20 cellular contexts compared by ENCODE assay signal in the genomic region with DNA sequence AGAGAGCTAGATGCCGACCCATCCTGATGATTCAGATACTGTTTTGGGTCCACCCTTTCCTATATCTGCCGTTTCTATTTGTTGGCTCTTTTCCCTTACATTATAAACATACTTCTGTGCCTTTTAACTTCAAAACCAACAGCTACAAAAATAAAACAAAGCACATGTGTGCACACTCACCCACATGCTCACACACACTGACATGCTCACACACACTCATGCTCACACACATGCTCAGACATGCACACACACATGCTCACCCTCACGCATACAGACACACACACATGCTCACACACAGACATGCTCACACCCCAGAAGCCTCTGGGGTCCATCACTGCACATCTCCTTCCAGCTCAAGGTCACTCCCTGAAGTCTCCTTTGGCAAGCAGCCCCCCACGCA.
A peak's percentile ranks its signal among the peaks of the same experiment; 100 is the strongest.
DNase-seq lines count a peak whose midpoint lies in the region; ATAC-seq, FAIRE-seq and TF ChIP-seq lines count a peak whose summit lies in the region.
"Had no signal": no experiment of that assay in that cellular context is flagged by ENCODE, and none has a peak within 500 bp of the region (broad histone marks: within the 10 kb centered on the region; RNA-seq: fewer than 3 reads in every experiment).

No MANE protein-coding gene starts in this region.

- H3K23me2 ChIP-seq in H1 (ENCODE audit: low read depth, low read length) = no peaks in the 10 kb centered on the region

- 97% methylated on average over 4 of the region's 4 CpGs; no CpG with 5 or more reads in 1 of the 2 experiments for WGBS in H1 (ENCODE audit: extremely low coverage in 1 of 2, insufficient coverage in 1 of 2, insufficient read length in 1 of 2, insufficient replicate concordance in 2 of 2, low coverage in 1 of 2, low lambda C conversion rate in 2 of 2, missing lambda C conversion rate in 1 of 2), 2 experiments

- H3K14ac ChIP-seq in H1 (ENCODE audit: insufficient read length) = no peak overlapping the region

- no peak overlapping the region for H3K56ac ChIP-seq in H1 (replicated peaks; ENCODE audit: insufficient read length, low read depth, low read length)

- intact Hi-C loops in lower lobe of right lung (cut with DNase I) = no loop called here

- H3K4me2 ChIP-seq in BLaER1 (peak overlapping the region; percentile 95), H1 (ENCODE audit: insufficient read depth in 1 of 2, low read depth in 2 of 2, low read length in 2 of 2) (no peak overlapping the region)
- H3K4me2 ChIP-seq: A549 had no signal

- no peak for TF ChIP-seq RAD21 in H1 (IDR thresholded peaks at IDR 0.05 in 1 of 2, conservative IDR thresholded peaks at IDR 0.05 in 1 of 2; ENCODE audit: low read depth in 2 of 2, low read length in 2 of 2)

- no peak overlapping the region; the same call in 1 of the 2 replicates for H2BK12ac ChIP-seq in H1 (ENCODE audit: low read depth, low read length)

- H3K4me1 ChIP-seq in BLaER1 (peaks cover 98% of the 10 kb centered on the region), H1 (replicated peaks in 1 of 4; ENCODE audit: control insufficient read depth in 3 of 4, insufficient read depth in 4 of 4, low read length in 3 of 4) (no peaks in the 10 kb centered on the region; a peak in 1 of 7 replicates), lower lobe of right lung (no peaks in the 10 kb centered on the region)
- H3K4me1 ChIP-seq: A549, Caco-2 had no signal

- H3K4me3 ChIP-seq in BLaER1 (peak overlapping the region; percentile 48; the same call in 1 of the 2 replicates), H1 (ENCODE audit: extremely low read depth in 1 of 4, insufficient read depth in 2 of 4, low read depth in 3 of 4, low read length in 4 of 4) (no peak overlapping the region), lower lobe of right lung (no peak overlapping the region)
- H3K4me3 ChIP-seq: A549 had no signal

- TF ChIP-seq EP300 in H1 (IDR thresholded peaks at IDR 0.05; ENCODE audit: borderline replicate concordance in 1 of 2, low read depth in 2 of 2, low read length in 2 of 2) = no peak

- no peak for FAIRE-seq in H1 (lab: Jason Lieb, UNC)
- FAIRE-seq: A549, D721Med, G401.6, GM12891, GM19239 had no signal

- no peak overlapping the region for H3K4ac ChIP-seq in H1 (replicated peaks; ENCODE audit: insufficient read length, low read depth, low read length)

- H2AK5ac ChIP-seq in H1 (ENCODE audit: low read depth, low read length) = peak overlapping the region; percentile 86; the same call in 1 of the 2 replicates

- TF ChIP-seq POLR2A in H1 (IDR thresholded peaks at IDR 0.05; ENCODE audit: control extremely low read depth in 1 of 2, low read depth in 2 of 2, low read length in 2 of 2) = no peak

- CTCF ChIA-PET in H1 (lab: Charles Lee; ENCODE audit: partially characterized antibody) = interaction anchor here (1.0 kb wide), 1 partner anchor 135 kb away, joined by 4 read pairs; no protein-coding TSS in a partner anchor

- H4K5ac ChIP-seq in H1 (ENCODE audit: insufficient read length, low read depth, low read length) = no peak overlapping the region

- POLR2A ChIA-PET in H1 (lab: Charles Lee; ENCODE audit: partially characterized antibody) = no interaction called here

- no peak for ATAC-seq in lower lobe of right lung
- ATAC-seq in GM21423 (IDR thresholded peaks at IDR 0.05; ENCODE audit: unreplicated experiment) = no peak
- ATAC-seq: A549; CD8-positive, alpha-beta T cell had no signal

- H3K36me3 ChIP-seq in BLaER1 (peaks cover 39% of the 10 kb centered on the region), H1 (ENCODE audit: control insufficient read depth in 2 of 4, insufficient read depth in 4 of 4, low read length in 3 of 4) (no peaks in the 10 kb centered on the region), lower lobe of right lung (no peaks in the 10 kb centered on the region)

- H3K23ac ChIP-seq in H1 (ENCODE audit: insufficient read length) = no peak overlapping the region

- H2BK5ac ChIP-seq in H1 (ENCODE audit: low read depth, low read length) = no peak overlapping the region

- H2AFZ ChIP-seq in H1 (ENCODE audit: low read length) = no peak overlapping the region

- H3K79me1 ChIP-seq in H1 (ENCODE audit: low read depth, low read length) = no peaks in the 10 kb centered on the region

- H4K20me1 ChIP-seq in BLaER1 (peaks cover 11% of the 10 kb centered on the region), H1 (replicated peaks in 1 of 2; ENCODE audit: control insufficient read depth in 1 of 2, insufficient read depth in 2 of 2, low read length in 2 of 2) (peaks cover 0 to 2% of the 10 kb centered on the region in 2 experiments)

- H2BK120ac ChIP-seq in H1 (replicated peaks; ENCODE audit: low read depth, low read length) = no peak overlapping the region

- no peaks in the 10 kb centered on the region for H3K79me2 ChIP-seq in H1 (ENCODE audit: control insufficient read depth in 1 of 2, insufficient read depth in 2 of 2, low read length in 2 of 2)

- H3K27me3 ChIP-seq in BLaER1 = no peaks in the 10 kb centered on the region
- no peaks in the 10 kb centered on the region for H3K27me3 ChIP-seq in H1 (replicated peaks in 1 of 4; ENCODE audit: control insufficient read depth in 3 of 4, extremely low read depth in 1 of 4, insufficient read depth in 3 of 4, low read length in 3 of 4)
- no peaks in the 10 kb centered on the region for H3K27me3 ChIP-seq in lower lobe of right lung (ENCODE audit: low read depth)

- H3K9ac ChIP-seq in BLaER1 = peak overlapping the region; percentile 49; the same call in 1 of the 2 replicates
- H3K9ac ChIP-seq in H1 (replicated peaks in 1 of 4; ENCODE audit: extremely low read depth in 1 of 4, low read depth in 3 of 4, low read length in 3 of 4) = no peak overlapping the region

- peak overlapping the region; percentile 72; the same call in 1 of the 2 replicates for H2BK15ac ChIP-seq in H1 (ENCODE audit: low read length)

- H3K27ac ChIP-seq in BLaER1 (peak overlapping the region; percentile 80), H1 (ENCODE audit: low read depth, low read length) (no peak overlapping the region), lower lobe of right lung (no peak overlapping the region)
- H3K27ac ChIP-seq: 22Rv1, A549, C4-2B had no signal

- no peak overlapping the region for H2BK20ac ChIP-seq in H1 (ENCODE audit: low read length)

- no peak overlapping the region for H3K18ac ChIP-seq in H1 (ENCODE audit: extremely low read depth, low read length)

- no peak overlapping the region for H4K8ac ChIP-seq in H1 (ENCODE audit: extremely low read depth, insufficient read depth, low read length)

- DNase-seq in H1 (ENCODE audit: low read depth in 1 of 2, low spot score in 2 of 2) = no peak
- DNase-seq in lower lobe of right lung = peak; percentile 8
- DNase-seq in activated CD4-positive, alpha-beta T cell treated with anti-CD3 and anti-CD28 coated beads, Interleukin-2, amount 50 U/mL, for 4 hours = no peak
- DNase-seq in NCI-H2196 (lab: John Stamatoyannopoulos, UW; ENCODE audit: unreplicated experiment) = no peak
- DNase-seq: AML-193; Caco-2; Calu3; CD4-positive, alpha-beta T cell; CD8-positive, alpha-beta T cell; DMS79 treated with DMSO at 0.1 percent for 48 hours; GF-D8 had no signal

- TF ChIP-seq CTCF in H1 (IDR thresholded peaks at IDR 0.05; ENCODE audit: control extremely low read depth in 1 of 3, insufficient read depth in 1 of 3, low read depth in 1 of 3, low read length in 3 of 3) = no peak
- no peak for TF ChIP-seq CTCF in lower lobe of right lung (IDR thresholded peaks at IDR 0.05)

- no peaks in the 10 kb centered on the region for H3K9me3 ChIP-seq in BLaER1
- no peaks in the 10 kb centered on the region for H3K9me3 ChIP-seq in H1 (ENCODE audit: insufficient read depth in 2 of 2, low read depth in 1 of 2, low read length in 1 of 2)
- no peaks in the 10 kb centered on the region for H3K9me3 ChIP-seq in lower lobe of right lung
- H3K9me3 ChIP-seq: A549, Caco-2 had no signal

- H4K91ac ChIP-seq in H1 (replicated peaks; ENCODE audit: insufficient read length, low read length) = no peak overlapping the region

TF ChIP-seq in H1, 55 proteins besides CTCF, POLR2A, EP300 and RAD21:
- no peak for TF ChIP-seq NANOG (IDR thresholded peaks at IDR 0.05; ENCODE audit: insufficient read depth, low read depth, low read length, poor library complexity, severe bottlenecking)
- TF ChIP-seq CBX5 (IDR thresholded peaks at IDR 0.05; ENCODE audit: low read depth, low read length) = no peak
- TF ChIP-seq CHD1 (IDR thresholded peaks at IDR 0.05; ENCODE audit: low read depth, low read length) = no peak
